1 cellular context compared by ENCODE assay signal in the genomic region with DNA sequence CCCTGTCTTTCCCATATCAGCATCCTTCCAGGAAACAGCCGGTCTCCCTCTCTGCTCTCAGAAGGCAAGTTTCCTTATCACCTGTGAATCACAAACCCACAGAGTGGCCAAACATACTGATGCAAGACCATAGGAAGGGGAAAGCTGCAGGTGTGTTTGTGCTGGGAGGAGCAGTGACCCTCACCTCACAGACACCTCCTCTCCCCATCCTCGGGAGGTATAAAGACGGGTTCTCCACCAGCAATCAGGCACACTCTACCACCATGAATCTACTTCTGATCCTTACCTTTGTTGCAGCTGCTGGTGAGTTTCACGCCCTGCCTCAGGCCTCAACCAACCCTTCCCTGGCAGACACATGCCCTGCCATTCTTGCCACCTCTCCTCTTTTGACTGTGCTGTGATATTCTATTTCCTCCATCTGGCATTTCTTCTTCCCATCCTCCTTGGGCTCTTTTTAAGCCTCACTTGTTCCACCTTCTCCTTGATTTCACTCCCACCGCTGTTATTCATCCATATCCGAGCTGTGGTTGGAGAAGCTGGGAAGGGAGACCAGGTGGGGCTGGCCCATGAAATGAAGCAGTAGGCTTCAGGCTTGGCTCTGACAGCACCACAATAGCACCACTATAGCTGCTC.
TF ChIP-seq lines count a peak whose summit lies in the region.

A gene (plus strand): TSS at position 251 of the 633 bp plus-strand sequence. CDS start 13 bp downstream, at position 264.

TF ChIP-seq in K562, 482 proteins besides CTCF, POLR2A, EP300 and RAD21 (continued from another document and continues in another):
- TF ChIP-seq ZNF217 (CRISPR knock-in tag; IDR thresholded peaks at IDR 0.05) = no peak
- TF ChIP-seq HNRNPL (IDR thresholded peaks at IDR 0.05; ENCODE audit: low read depth, low read length) = no peak
- TF ChIP-seq MCM2 (IDR thresholded peaks at IDR 0.05; ENCODE audit: low read depth) = no peak
- no peak for TF ChIP-seq ELF4 (CRISPR knock-in tag; IDR thresholded peaks at IDR 0.05)
- TF ChIP-seq RBM34 (IDR thresholded peaks at IDR 0.05; ENCODE audit: borderline replicate concordance, insufficient read depth, low read length) = no peak
- TF ChIP-seq ZNF766 (CRISPR knock-in tag; conservative IDR thresholded peaks at IDR 0.05) = no peak
- TF ChIP-seq, protein P1, sequence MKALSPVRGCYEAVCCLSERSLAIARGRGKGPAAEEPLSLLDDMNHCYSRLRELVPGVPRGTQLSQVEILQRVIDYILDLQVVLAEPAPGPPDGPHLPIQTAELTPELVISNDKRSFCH (CRISPR knock-in tag; IDR thresholded peaks at IDR 0.05) = no peak
- TF ChIP-seq, protein P1 (tag; IDR thresholded peaks at IDR 0.05) = peak; percentile 77; the same call in 1 of the 2 replicates
- no peak for TF ChIP-seq POLR2G (IDR thresholded peaks at IDR 0.05; ENCODE audit: low read depth, low read length)
- no peak for TF ChIP-seq XRCC5 (IDR thresholded peaks at IDR 0.05; ENCODE audit: low read depth, low read length)
- TF ChIP-seq MEF2A (IDR thresholded peaks at IDR 0.05; ENCODE audit: control insufficient read depth, low read depth, low read length) = no peak
- TF ChIP-seq KLF6 (CRISPR knock-in tag; IDR thresholded peaks at IDR 0.05; ENCODE audit: borderline replicate concordance) = no peak
- no peak for TF ChIP-seq RCOR1 (IDR thresholded peaks at IDR 0.05; ENCODE audit: borderline replicate concordance in 1 of 2, low read depth in 2 of 2, low read length in 2 of 2)
- no peak for TF ChIP-seq ZNF584 (CRISPR knock-in tag; IDR thresholded peaks at IDR 0.05; ENCODE audit: low read depth)
- no peak for TF ChIP-seq ZNF79 (CRISPR knock-in tag; IDR thresholded peaks at IDR 0.05; ENCODE audit: low read depth)
- no peak for TF ChIP-seq SIX5 (IDR thresholded peaks at IDR 0.05; ENCODE audit: borderline replicate concordance in 1 of 2, insufficient read depth in 1 of 2, low read depth in 1 of 2, low read length in 2 of 2)
- no peak for TF ChIP-seq SMAD3 (CRISPR knock-in tag; conservative IDR thresholded peaks at IDR 0.05)
- TF ChIP-seq, protein P2, sequence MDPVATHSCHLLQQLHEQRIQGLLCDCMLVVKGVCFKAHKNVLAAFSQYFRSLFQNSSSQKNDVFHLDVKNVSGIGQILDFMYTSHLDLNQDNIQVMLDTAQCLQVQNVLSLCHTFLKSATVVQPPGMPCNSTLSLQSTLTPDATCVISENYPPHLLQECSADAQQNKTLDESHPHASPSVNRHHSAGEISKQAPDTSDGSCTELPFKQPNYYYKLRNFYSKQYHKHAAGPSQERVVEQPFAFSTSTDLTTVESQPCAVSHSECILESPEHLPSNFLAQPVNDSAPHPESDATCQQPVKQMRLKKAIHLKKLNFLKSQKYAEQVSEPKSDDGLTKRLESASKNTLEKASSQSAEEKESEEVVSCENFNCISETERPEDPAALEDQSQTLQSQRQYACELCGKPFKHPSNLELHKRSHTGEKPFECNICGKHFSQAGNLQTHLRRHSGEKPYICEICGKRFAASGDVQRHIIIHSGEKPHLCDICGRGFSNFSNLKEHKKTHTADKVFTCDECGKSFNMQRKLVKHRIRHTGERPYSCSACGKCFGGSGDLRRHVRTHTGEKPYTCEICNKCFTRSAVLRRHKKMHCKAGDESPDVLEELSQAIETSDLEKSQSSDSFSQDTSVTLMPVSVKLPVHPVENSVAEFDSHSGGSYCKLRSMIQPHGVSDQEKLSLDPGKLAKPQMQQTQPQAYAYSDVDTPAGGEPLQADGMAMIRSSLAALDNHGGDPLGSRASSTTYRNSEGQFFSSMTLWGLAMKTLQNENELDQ (CRISPR knock-in tag; IDR thresholded peaks at IDR 0.05; ENCODE audit: borderline replicate concordance) = no peak
- no peak; the same call in 1 of the 2 replicates for TF ChIP-seq GATA2 (CRISPR knock-in tag; IDR thresholded peaks at IDR 0.05)
- TF ChIP-seq FOSL1 (tag; conservative IDR thresholded peaks at IDR 0.05) = peak; percentile 68
- no peak for TF ChIP-seq RBM17 (IDR thresholded peaks at IDR 0.05; ENCODE audit: borderline replicate concordance, low read depth, low read length)
- TF ChIP-seq NR1H2 (CRISPR knock-in tag; IDR thresholded peaks at IDR 0.05) = no peak
- TF ChIP-seq, protein P3, sequence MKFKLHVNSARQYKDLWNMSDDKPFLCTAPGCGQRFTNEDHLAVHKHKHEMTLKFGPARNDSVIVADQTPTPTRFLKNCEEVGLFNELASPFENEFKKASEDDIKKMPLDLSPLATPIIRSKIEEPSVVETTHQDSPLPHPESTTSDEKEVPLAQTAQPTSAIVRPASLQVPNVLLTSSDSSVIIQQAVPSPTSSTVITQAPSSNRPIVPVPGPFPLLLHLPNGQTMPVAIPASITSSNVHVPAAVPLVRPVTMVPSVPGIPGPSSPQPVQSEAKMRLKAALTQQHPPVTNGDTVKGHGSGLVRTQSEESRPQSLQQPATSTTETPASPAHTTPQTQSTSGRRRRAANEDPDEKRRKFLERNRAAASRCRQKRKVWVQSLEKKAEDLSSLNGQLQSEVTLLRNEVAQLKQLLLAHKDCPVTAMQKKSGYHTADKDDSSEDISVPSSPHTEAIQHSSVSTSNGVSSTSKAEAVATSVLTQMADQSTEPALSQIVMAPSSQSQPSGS (CRISPR knock-in tag; IDR thresholded peaks at IDR 0.05) = no peak
- no peak for TF ChIP-seq EZH2 (IDR thresholded peaks at IDR 0.05; ENCODE audit: borderline replicate concordance, low read depth, low read length)
- no peak for TF ChIP-seq BRF1 (IDR thresholded peaks at IDR 0.05; ENCODE audit: borderline replicate concordance, extremely low read depth, insufficient read length)
- TF ChIP-seq DIDO1 (tag; IDR thresholded peaks at IDR 0.05; ENCODE audit: low read depth) = 0 out of 2 replicates have a peak, but pooled peaks have one; percentile 17
- no peak for TF ChIP-seq SNIP1 (IDR thresholded peaks at IDR 0.05; ENCODE audit: low read depth)
- TF ChIP-seq XRCC3 (IDR thresholded peaks at IDR 0.05) = no peak
- peak; percentile 69; the same call in 1 of the 2 replicates for TF ChIP-seq CEBPG (CRISPR knock-in tag; IDR thresholded peaks at IDR 0.05)
- peak in 1 of 2 experiments; percentile 59; a peak in 1 of 4 replicates for TF ChIP-seq CEBPG (tag; conservative IDR thresholded peaks at IDR 0.05 in 1 of 2, IDR thresholded peaks at IDR 0.05 in 1 of 2)
- no peak for TF ChIP-seq GTF2A2 (tag; IDR thresholded peaks at IDR 0.05)
- TF ChIP-seq ZBTB17 (CRISPR knock-in tag; IDR thresholded peaks at IDR 0.05) = no peak
- no peak for TF ChIP-seq POU5F1 (IDR thresholded peaks at IDR 0.05; ENCODE audit: borderline replicate concordance, low read depth, low read length, partially characterized antibody)
- TF ChIP-seq MCM3 (IDR thresholded peaks at IDR 0.05) = no peak
- no peak for TF ChIP-seq TCF7L2 (IDR thresholded peaks at IDR 0.05; ENCODE audit: low read depth, low read length)
- no peak for TF ChIP-seq ILK (tag; IDR thresholded peaks at IDR 0.05; ENCODE audit: borderline replicate concordance, low read depth)
- no peak for TF ChIP-seq CHD2 (IDR thresholded peaks at IDR 0.05; ENCODE audit: low read depth, low read length)
- no peak for TF ChIP-seq PCBP2 (IDR thresholded peaks at IDR 0.05; ENCODE audit: low read depth, low read length, poor library complexity, severe bottlenecking)
- TF ChIP-seq TRIM24 (IDR thresholded peaks at IDR 0.05) = peak in 1 of 2 experiments; percentile 42; a peak in 1 of 4 replicates
- TF ChIP-seq, protein P4, sequence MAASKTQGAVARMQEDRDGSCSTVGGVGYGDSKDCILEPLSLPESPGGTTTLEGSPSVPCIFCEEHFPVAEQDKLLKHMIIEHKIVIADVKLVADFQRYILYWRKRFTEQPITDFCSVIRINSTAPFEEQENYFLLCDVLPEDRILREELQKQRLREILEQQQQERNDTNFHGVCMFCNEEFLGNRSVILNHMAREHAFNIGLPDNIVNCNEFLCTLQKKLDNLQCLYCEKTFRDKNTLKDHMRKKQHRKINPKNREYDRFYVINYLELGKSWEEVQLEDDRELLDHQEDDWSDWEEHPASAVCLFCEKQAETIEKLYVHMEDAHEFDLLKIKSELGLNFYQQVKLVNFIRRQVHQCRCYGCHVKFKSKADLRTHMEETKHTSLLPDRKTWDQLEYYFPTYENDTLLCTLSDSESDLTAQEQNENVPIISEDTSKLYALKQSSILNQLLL (CRISPR knock-in tag; IDR thresholded peaks at IDR 0.05; ENCODE audit: borderline replicate concordance) = no peak
- TF ChIP-seq HCFC1 (IDR thresholded peaks at IDR 0.05; ENCODE audit: low read depth, low read length) = no peak
- no peak for TF ChIP-seq FOXJ3 (CRISPR knock-in tag; IDR thresholded peaks at IDR 0.05)
- no peak for TF ChIP-seq MAFG (tag; conservative IDR thresholded peaks at IDR 0.05)
- TF ChIP-seq, protein P5, sequence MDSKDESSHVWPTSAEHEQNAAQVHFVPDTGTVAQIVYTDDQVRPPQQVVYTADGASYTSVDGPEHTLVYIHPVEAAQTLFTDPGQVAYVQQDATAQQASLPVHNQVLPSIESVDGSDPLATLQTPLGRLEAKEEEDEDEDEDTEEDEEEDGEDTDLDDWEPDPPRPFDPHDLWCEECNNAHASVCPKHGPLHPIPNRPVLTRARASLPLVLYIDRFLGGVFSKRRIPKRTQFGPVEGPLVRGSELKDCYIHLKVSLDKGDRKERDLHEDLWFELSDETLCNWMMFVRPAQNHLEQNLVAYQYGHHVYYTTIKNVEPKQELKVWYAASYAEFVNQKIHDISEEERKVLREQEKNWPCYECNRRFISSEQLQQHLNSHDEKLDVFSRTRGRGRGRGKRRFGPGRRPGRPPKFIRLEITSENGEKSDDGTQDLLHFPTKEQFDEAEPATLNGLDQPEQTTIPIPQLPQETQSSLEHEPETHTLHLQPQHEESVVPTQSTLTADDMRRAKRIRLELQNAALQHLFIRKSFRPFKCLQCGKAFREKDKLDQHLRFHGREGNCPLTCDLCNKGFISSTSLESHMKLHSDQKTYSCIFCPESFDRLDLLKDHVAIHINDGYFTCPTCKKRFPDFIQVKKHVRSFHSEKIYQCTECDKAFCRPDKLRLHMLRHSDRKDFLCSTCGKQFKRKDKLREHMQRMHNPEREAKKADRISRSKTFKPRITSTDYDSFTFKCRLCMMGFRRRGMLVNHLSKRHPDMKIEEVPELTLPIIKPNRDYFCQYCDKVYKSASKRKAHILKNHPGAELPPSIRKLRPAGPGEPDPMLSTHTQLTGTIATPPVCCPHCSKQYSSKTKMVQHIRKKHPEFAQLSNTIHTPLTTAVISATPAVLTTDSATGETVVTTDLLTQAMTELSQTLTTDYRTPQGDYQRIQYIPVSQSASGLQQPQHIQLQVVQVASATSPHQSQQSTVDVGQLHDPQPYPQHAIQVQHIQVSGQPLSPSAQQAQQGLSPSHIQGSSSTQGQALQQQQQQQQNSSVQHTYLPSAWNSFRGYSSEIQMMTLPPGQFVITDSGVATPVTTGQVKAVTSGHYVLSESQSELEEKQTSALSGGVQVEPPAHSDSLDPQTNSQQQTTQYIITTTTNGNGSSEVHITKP (IDR thresholded peaks at IDR 0.05; ENCODE audit: partially characterized antibody) = no peak
- TF ChIP-seq TAL1 (IDR thresholded peaks at IDR 0.05) = peak; percentile 32
- no peak for TF ChIP-seq U2AF2 (optimal IDR thresholded peaks at IDR 0.05; ENCODE audit: low read depth, low read length)
- TF ChIP-seq CBFA2T3 (IDR thresholded peaks at IDR 0.05) = peak; percentile 50; the same call in 1 of the 2 replicates
- no peak for TF ChIP-seq RBM22 (IDR thresholded peaks at IDR 0.05; ENCODE audit: low read depth, low read length, poor library complexity, severe bottlenecking)
- TF ChIP-seq, protein P6, sequence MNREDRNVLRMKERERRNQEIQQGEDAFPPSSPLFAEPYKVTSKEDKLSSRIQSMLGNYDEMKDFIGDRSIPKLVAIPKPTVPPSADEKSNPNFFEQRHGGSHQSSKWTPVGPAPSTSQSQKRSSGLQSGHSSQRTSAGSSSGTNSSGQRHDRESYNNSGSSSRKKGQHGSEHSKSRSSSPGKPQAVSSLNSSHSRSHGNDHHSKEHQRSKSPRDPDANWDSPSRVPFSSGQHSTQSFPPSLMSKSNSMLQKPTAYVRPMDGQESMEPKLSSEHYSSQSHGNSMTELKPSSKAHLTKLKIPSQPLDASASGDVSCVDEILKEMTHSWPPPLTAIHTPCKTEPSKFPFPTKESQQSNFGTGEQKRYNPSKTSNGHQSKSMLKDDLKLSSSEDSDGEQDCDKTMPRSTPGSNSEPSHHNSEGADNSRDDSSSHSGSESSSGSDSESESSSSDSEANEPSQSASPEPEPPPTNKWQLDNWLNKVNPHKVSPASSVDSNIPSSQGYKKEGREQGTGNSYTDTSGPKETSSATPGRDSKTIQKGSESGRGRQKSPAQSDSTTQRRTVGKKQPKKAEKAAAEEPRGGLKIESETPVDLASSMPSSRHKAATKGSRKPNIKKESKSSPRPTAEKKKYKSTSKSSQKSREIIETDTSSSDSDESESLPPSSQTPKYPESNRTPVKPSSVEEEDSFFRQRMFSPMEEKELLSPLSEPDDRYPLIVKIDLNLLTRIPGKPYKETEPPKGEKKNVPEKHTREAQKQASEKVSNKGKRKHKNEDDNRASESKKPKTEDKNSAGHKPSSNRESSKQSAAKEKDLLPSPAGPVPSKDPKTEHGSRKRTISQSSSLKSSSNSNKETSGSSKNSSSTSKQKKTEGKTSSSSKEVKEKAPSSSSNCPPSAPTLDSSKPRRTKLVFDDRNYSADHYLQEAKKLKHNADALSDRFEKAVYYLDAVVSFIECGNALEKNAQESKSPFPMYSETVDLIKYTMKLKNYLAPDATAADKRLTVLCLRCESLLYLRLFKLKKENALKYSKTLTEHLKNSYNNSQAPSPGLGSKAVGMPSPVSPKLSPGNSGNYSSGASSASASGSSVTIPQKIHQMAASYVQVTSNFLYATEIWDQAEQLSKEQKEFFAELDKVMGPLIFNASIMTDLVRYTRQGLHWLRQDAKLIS (CRISPR knock-in tag; IDR thresholded peaks at IDR 0.05) = no peak
- 0 out of 2 replicates have a peak, but pooled peaks have one; percentile 39 for TF ChIP-seq ZNF589 (CRISPR knock-in tag; IDR thresholded peaks at IDR 0.05; ENCODE audit: low read depth)
- TF ChIP-seq, protein P7, sequence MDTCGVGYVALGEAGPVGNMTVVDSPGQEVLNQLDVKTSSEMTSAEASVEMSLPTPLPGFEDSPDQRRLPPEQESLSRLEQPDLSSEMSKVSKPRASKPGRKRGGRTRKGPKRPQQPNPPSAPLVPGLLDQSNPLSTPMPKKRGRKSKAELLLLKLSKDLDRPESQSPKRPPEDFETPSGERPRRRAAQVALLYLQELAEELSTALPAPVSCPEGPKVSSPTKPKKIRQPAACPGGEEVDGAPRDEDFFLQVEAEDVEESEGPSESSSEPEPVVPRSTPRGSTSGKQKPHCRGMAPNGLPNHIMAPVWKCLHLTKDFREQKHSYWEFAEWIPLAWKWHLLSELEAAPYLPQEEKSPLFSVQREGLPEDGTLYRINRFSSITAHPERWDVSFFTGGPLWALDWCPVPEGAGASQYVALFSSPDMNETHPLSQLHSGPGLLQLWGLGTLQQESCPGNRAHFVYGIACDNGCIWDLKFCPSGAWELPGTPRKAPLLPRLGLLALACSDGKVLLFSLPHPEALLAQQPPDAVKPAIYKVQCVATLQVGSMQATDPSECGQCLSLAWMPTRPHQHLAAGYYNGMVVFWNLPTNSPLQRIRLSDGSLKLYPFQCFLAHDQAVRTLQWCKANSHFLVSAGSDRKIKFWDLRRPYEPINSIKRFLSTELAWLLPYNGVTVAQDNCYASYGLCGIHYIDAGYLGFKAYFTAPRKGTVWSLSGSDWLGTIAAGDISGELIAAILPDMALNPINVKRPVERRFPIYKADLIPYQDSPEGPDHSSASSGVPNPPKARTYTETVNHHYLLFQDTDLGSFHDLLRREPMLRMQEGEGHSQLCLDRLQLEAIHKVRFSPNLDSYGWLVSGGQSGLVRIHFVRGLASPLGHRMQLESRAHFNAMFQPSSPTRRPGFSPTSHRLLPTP (IDR thresholded peaks at IDR 0.05; ENCODE audit: borderline replicate concordance, extremely low read depth, insufficient read length) = no peak
- no peak for TF ChIP-seq ZNF124 (CRISPR knock-in tag; IDR thresholded peaks at IDR 0.05)
- no peak for TF ChIP-seq BACH1 (tag; IDR thresholded peaks at IDR 0.05)
- no peak for TF ChIP-seq GABPB1 (CRISPR knock-in tag; IDR thresholded peaks at IDR 0.05)
